Comparison of ENCODE assay signal across 1 cellular context in genomic region chr20:45935416-45936046, GRCh38.
TF ChIP-seq lines count a peak whose summit lies in the region.

No MANE protein-coding gene starts in this region.

TF ChIP-seq in K562, 482 proteins besides CTCF, POLR2A, EP300 and RAD21 (continued from another document and continues in another):
- TF ChIP-seq THRB (CRISPR knock-in tag; conservative IDR thresholded peaks at IDR 0.05) (no peak), BRCA1 (IDR thresholded peaks at IDR 0.05) (no peak), BRCA1 (CRISPR knock-in tag; IDR thresholded peaks at IDR 0.05) (no peak), PHB2 (IDR thresholded peaks at IDR 0.05; ENCODE audit: low read depth) (no peak), PHTF2 (CRISPR knock-in tag; IDR thresholded peaks at IDR 0.05) (no peak), DEAF1 (CRISPR knock-in tag; IDR thresholded peaks at IDR 0.05) (no peak), ZNF830 (CRISPR knock-in tag; IDR thresholded peaks at IDR 0.05) (no peak), TCF3 (CRISPR knock-in tag; IDR thresholded peaks at IDR 0.05) (peak; percentile 93), PTRF (tag; IDR thresholded peaks at IDR 0.05) (no peak), FOXA3 (CRISPR knock-in tag; conservative IDR thresholded peaks at IDR 0.05 in 1 of 2, IDR thresholded peaks at IDR 0.05 in 1 of 2) (peak; percentile 65 to 83; a peak in 3 of 4 replicates), MED1 (CRISPR knock-in tag; IDR thresholded peaks at IDR 0.05; ENCODE audit: borderline replicate concordance) (no peak), U2AF1 (optimal IDR thresholded peaks at IDR 0.05; ENCODE audit: low read depth, low read length) (no peak), ZKSCAN8 (CRISPR knock-in tag; IDR thresholded peaks at IDR 0.05) (no peak), TCFL5 (CRISPR knock-in tag; conservative IDR thresholded peaks at IDR 0.05) (no peak), NFYB (IDR thresholded peaks at IDR 0.05; ENCODE audit: extremely low read depth, insufficient read length) (no peak), ZNF274 (IDR thresholded peaks at IDR 0.05; ENCODE audit: borderline replicate concordance, low read depth, low read length) (no peak), MCM2 (IDR thresholded peaks at IDR 0.05; ENCODE audit: low read depth) (no peak), ZNF445 (CRISPR knock-in tag; IDR thresholded peaks at IDR 0.05; ENCODE audit: low read depth) (no peak), MXI1 (IDR thresholded peaks at IDR 0.05; ENCODE audit: low read depth, low read length) (peak; percentile 43; the same call in 1 of the 2 replicates), RFX1 (IDR thresholded peaks at IDR 0.05) (no peak), SRF (CRISPR knock-in tag; IDR thresholded peaks at IDR 0.05) (no peak; a peak in 1 of 4 replicates), GATA2 (CRISPR knock-in tag; IDR thresholded peaks at IDR 0.05) (peak; percentile 85), ZNF77 (CRISPR knock-in tag; IDR thresholded peaks at IDR 0.05) (no peak), ARID1B (IDR thresholded peaks at IDR 0.05) (peak; percentile 94), POLR2G (IDR thresholded peaks at IDR 0.05; ENCODE audit: low read depth, low read length) (no peak), PCBP2 (IDR thresholded peaks at IDR 0.05; ENCODE audit: low read depth, low read length, poor library complexity, severe bottlenecking) (no peak), RREB1 (CRISPR knock-in tag; IDR thresholded peaks at IDR 0.05) (no peak), ZFPM2 (CRISPR knock-in tag; IDR thresholded peaks at IDR 0.05) (no peak), NRF1 (conservative IDR thresholded peaks at IDR 0.05 in 1 of 2, IDR thresholded peaks at IDR 0.05 in 1 of 2) (no peak), ADNP (tag; IDR thresholded peaks at IDR 0.05) (no peak), SNAPC5 (CRISPR knock-in tag; IDR thresholded peaks at IDR 0.05) (no peak), MCM3 (IDR thresholded peaks at IDR 0.05) (no peak), NFE2 (IDR thresholded peaks at IDR 0.05; ENCODE audit: low read depth) (0 out of 2 replicates have a peak, but pooled peaks have one; percentile 53), NR3C1 (CRISPR knock-in tag; IDR thresholded peaks at IDR 0.05) (no peak), TARDBP (IDR thresholded peaks at IDR 0.05) (no peak), HMG20B (CRISPR knock-in tag; IDR thresholded peaks at IDR 0.05) (no peak), KDM5B (IDR thresholded peaks at IDR 0.05; ENCODE audit: insufficient replicate concordance, low read depth, low read length) (no peak), YY1 (IDR thresholded peaks at IDR 0.05; ENCODE audit: borderline replicate concordance in 1 of 3, control insufficient read depth in 1 of 3, extremely low read depth in 1 of 3, insufficient read depth in 3 of 3, insufficient read length in 1 of 3, insufficient replicate concordance in 2 of 3, low read depth in 1 of 3, low read length in 2 of 3) (no peak), GABPB2 (CRISPR knock-in tag; conservative IDR thresholded peaks at IDR 0.05) (no peak), EGR1 (conservative IDR thresholded peaks at IDR 0.05) (peak; percentile 78), ZNF12 (CRISPR knock-in tag; IDR thresholded peaks at IDR 0.05) (no peak), ZNF197 (CRISPR knock-in tag; IDR thresholded peaks at IDR 0.05; ENCODE audit: low read depth) (no peak; the same call in 1 of the 2 replicates), ZNF24 (IDR thresholded peaks at IDR 0.05) (no peak; the same call in 1 of the 2 replicates), ARHGAP35 (IDR thresholded peaks at IDR 0.05; ENCODE audit: partially characterized antibody) (no peak), C11orf30 (IDR thresholded peaks at IDR 0.05; ENCODE audit: low read depth) (no peak), ZNF140 (CRISPR knock-in tag; IDR thresholded peaks at IDR 0.05) (no peak), CREB1 (IDR thresholded peaks at IDR 0.05) (no peak; the same call in 1 of the 2 replicates), CREB1 (CRISPR knock-in tag; IDR thresholded peaks at IDR 0.05) (no peak)
- TF ChIP-seq, protein P1, sequence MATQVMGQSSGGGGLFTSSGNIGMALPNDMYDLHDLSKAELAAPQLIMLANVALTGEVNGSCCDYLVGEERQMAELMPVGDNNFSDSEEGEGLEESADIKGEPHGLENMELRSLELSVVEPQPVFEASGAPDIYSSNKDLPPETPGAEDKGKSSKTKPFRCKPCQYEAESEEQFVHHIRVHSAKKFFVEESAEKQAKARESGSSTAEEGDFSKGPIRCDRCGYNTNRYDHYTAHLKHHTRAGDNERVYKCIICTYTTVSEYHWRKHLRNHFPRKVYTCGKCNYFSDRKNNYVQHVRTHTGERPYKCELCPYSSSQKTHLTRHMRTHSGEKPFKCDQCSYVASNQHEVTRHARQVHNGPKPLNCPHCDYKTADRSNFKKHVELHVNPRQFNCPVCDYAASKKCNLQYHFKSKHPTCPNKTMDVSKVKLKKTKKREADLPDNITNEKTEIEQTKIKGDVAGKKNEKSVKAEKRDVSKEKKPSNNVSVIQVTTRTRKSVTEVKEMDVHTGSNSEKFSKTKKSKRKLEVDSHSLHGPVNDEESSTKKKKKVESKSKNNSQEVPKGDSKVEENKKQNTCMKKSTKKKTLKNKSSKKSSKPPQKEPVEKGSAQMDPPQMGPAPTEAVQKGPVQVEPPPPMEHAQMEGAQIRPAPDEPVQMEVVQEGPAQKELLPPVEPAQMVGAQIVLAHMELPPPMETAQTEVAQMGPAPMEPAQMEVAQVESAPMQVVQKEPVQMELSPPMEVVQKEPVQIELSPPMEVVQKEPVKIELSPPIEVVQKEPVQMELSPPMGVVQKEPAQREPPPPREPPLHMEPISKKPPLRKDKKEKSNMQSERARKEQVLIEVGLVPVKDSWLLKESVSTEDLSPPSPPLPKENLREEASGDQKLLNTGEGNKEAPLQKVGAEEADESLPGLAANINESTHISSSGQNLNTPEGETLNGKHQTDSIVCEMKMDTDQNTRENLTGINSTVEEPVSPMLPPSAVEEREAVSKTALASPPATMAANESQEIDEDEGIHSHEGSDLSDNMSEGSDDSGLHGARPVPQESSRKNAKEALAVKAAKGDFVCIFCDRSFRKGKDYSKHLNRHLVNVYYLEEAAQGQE (CRISPR knock-in tag; IDR thresholded peaks at IDR 0.05; ENCODE audit: low read depth) = no peak
- TF ChIP-seq, protein P2, sequence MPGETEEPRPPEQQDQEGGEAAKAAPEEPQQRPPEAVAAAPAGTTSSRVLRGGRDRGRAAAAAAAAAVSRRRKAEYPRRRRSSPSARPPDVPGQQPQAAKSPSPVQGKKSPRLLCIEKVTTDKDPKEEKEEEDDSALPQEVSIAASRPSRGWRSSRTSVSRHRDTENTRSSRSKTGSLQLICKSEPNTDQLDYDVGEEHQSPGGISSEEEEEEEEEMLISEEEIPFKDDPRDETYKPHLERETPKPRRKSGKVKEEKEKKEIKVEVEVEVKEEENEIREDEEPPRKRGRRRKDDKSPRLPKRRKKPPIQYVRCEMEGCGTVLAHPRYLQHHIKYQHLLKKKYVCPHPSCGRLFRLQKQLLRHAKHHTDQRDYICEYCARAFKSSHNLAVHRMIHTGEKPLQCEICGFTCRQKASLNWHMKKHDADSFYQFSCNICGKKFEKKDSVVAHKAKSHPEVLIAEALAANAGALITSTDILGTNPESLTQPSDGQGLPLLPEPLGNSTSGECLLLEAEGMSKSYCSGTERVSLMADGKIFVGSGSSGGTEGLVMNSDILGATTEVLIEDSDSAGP (CRISPR knock-in tag; IDR thresholded peaks at IDR 0.05) = no peak
- TF ChIP-seq, protein P3, sequence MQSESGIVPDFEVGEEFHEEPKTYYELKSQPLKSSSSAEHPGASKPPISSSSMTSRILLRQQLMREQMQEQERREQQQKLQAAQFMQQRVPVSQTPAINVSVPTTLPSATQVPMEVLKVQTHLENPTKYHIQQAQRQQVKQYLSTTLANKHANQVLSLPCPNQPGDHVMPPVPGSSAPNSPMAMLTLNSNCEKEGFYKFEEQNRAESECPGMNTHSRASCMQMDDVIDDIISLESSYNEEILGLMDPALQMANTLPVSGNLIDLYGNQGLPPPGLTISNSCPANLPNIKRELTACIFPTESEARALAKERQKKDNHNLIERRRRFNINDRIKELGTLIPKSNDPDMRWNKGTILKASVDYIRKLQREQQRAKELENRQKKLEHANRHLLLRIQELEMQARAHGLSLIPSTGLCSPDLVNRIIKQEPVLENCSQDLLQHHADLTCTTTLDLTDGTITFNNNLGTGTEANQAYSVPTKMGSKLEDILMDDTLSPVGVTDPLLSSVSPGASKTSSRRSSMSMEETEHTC (IDR thresholded peaks at IDR 0.05) = no peak
- TF ChIP-seq, protein P4, sequence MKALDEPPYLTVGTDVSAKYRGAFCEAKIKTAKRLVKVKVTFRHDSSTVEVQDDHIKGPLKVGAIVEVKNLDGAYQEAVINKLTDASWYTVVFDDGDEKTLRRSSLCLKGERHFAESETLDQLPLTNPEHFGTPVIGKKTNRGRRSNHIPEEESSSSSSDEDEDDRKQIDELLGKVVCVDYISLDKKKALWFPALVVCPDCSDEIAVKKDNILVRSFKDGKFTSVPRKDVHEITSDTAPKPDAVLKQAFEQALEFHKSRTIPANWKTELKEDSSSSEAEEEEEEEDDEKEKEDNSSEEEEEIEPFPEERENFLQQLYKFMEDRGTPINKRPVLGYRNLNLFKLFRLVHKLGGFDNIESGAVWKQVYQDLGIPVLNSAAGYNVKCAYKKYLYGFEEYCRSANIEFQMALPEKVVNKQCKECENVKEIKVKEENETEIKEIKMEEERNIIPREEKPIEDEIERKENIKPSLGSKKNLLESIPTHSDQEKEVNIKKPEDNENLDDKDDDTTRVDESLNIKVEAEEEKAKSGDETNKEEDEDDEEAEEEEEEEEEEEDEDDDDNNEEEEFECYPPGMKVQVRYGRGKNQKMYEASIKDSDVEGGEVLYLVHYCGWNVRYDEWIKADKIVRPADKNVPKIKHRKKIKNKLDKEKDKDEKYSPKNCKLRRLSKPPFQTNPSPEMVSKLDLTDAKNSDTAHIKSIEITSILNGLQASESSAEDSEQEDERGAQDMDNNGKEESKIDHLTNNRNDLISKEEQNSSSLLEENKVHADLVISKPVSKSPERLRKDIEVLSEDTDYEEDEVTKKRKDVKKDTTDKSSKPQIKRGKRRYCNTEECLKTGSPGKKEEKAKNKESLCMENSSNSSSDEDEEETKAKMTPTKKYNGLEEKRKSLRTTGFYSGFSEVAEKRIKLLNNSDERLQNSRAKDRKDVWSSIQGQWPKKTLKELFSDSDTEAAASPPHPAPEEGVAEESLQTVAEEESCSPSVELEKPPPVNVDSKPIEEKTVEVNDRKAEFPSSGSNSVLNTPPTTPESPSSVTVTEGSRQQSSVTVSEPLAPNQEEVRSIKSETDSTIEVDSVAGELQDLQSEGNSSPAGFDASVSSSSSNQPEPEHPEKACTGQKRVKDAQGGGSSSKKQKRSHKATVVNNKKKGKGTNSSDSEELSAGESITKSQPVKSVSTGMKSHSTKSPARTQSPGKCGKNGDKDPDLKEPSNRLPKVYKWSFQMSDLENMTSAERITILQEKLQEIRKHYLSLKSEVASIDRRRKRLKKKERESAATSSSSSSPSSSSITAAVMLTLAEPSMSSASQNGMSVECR (CRISPR knock-in tag; IDR thresholded peaks at IDR 0.05) = no peak
